14 cellular contexts compared by ENCODE assay signal in genomic region chr20:34604980-34605788, GRCh38. TPM values are rescaled to one million over a fixed set of nuclear protein-coding genes. Genes with fewer than 3 reads are reported as not detected.
A peak's percentile ranks its signal among the peaks of the same experiment; 100 is the strongest.
DNase-seq lines count a peak whose midpoint lies in the region; ATAC-seq and TF ChIP-seq lines count a peak whose summit lies in the region.
"Had no signal": no experiment of that assay in that cellular context is flagged by ENCODE, and none has a peak within 500 bp of the region (broad histone marks: within the 10 kb centered on the region; RNA-seq: fewer than 3 reads in every experiment).

No MANE protein-coding gene starts in this region.

- no peaks in the 10 kb centered on the region for H3K9me3 ChIP-seq in endocrine pancreas (ENCODE audit: control insufficient read depth, low read length)
- no peaks in the 10 kb centered on the region for H3K9me3 ChIP-seq in mucosa of descending colon

- no peak overlapping the region for H3K27ac ChIP-seq in caudate nucleus (ENCODE audit: low read depth, low read length)
- H3K27ac ChIP-seq: BLaER1 treated with 17β-estradiol and CSF1 and Interleukin-3, amounts not matched to agents 10 nM and 100 nM had no signal

- intact Hi-C loops in mucosa of descending colon (cut with DNase I, micrococcal nuclease), result no loop called here

- no peaks in the 10 kb centered on the region for H3K27me3 ChIP-seq in endocrine pancreas (ENCODE audit: control insufficient read depth, insufficient read depth, low read length)
- H3K27me3 ChIP-seq: BLaER1 treated with 17β-estradiol and CSF1 and Interleukin-3, amounts not matched to agents 10 nM and 100 nM had no signal

- DNase-seq in AG09309 (ENCODE audit: low read depth) (peak; percentile 14), LHCN-M2 (ENCODE audit: low read depth) (peak; percentile 12), mucosa of descending colon (no peak), caudate nucleus (lab: John Stamatoyannopoulos, UW) (no peak), OCI-M1 (lab: John Stamatoyannopoulos, UW) (no peak)
- DNase-seq in activated CD8-positive, alpha-beta memory T cell treated with anti-CD3 and anti-CD28 coated beads for 24 hours, result no peak
- DNase-seq: activated CD8-positive, alpha-beta memory T cell treated with anti-CD3 and anti-CD28 coated beads, Interleukin-2, amount 10 ng/mL, durations not matched to agents 7 days and 5 days; amniotic stem cell; GF-D8; NCI-H2081; stimulated activated CD4-positive, alpha-beta T cell treated with anti-CD3 and anti-CD28 coated beads, Interleukin-1b, Interleukin-23, amount 100 ng/mL, for 48 hours had no signal

- no peak overlapping the region for H3K9ac ChIP-seq in endocrine pancreas (ENCODE audit: control insufficient read depth, insufficient read depth, low read length)
- H3K9ac ChIP-seq: BLaER1 treated with 17β-estradiol and CSF1 and Interleukin-3, amounts not matched to agents 10 nM and 100 nM had no signal

- no peak for TF ChIP-seq CTCF in AG09309 (IDR thresholded peaks at IDR 0.05; ENCODE audit: control insufficient read depth, insufficient read depth, low read depth, low read length, missing control alignments)
- TF ChIP-seq CTCF in mucosa of descending colon (IDR thresholded peaks at IDR 0.05), result no peak

- H3K36me3 ChIP-seq in endocrine pancreas (ENCODE audit: control insufficient read depth, insufficient read depth, low read length) (no peaks in the 10 kb centered on the region), mucosa of descending colon (ENCODE audit: low read depth) (no peaks in the 10 kb centered on the region)

- H3K4me1 ChIP-seq in endocrine pancreas (ENCODE audit: control insufficient read depth, insufficient read depth, low read length) (no peaks in the 10 kb centered on the region), mucosa of descending colon (ENCODE audit: low read depth) (peaks cover 16% of the 10 kb centered on the region)

- ATAC-seq in mucosa of descending colon (peak; percentile 62), GM19328 (IDR thresholded peaks at IDR 0.05; ENCODE audit: unreplicated experiment) (no peak)
- ATAC-seq: activated CD8-positive, alpha-beta memory T cell treated with anti-CD3 and anti-CD28 coated beads, Interleukin-2, amount 10 ng/mL, durations not matched to agents 7 days and 5 days had no signal

- H3K4me3 ChIP-seq in AG09309 (ENCODE audit: control insufficient read depth, low read depth, low read length), result no peak overlapping the region
- peak overlapping the region; percentile 7 for H3K4me3 ChIP-seq in endocrine pancreas (ENCODE audit: control insufficient read depth, insufficient read depth, low read length)
- no peak overlapping the region for H3K4me3 ChIP-seq in mucosa of descending colon
- H3K4me3 ChIP-seq: BLaER1 treated with 17β-estradiol and CSF1 and Interleukin-3, amounts not matched to agents 10 nM and 100 nM had no signal

RNA-seq across cellular contexts. Expression of gene MAP1LC3A, which starts 46.7 kb away (rescaled TPM):
- 41.0 and 44.2 TPM in 2 replicates for total RNA-seq in LHCN-M2 (2014; rRNA removed)
- polyA plus RNA-seq in LHCN-M2 (2012), result 72.0 TPM
- 10 to 100 TPM; 30.6 to 61.6 (median 47.8) TPM for total RNA-seq in mucosa of descending colon

Comparison
In these comparisons a context has a peak if more than half of its experiments do, and no peak if none do; other contexts are left out.
1. DNase-seq: peak in AG09309 (single experiment) and LHCN-M2 (single experiment); none in mucosa of descending colon (0 of 3), caudate nucleus (0 of 61), activated CD8-positive, alpha-beta memory T cell treated with anti-CD3 and anti-CD28 coated beads for 24 hours (single experiment) and OCI-M1 (single experiment).